1 cellular context compared by ENCODE assay signal in genomic region chr19:1907563-1908363, GRCh38.
A peak's percentile ranks its signal among the peaks of the same experiment; 100 is the strongest.
TF ChIP-seq lines count a peak whose summit lies in the region.

No MANE protein-coding gene starts in this region.

TF ChIP-seq in K562, 482 proteins besides CTCF, POLR2A, EP300 and RAD21:
- TF ChIP-seq NFYB (IDR thresholded peaks at IDR 0.05; ENCODE audit: extremely low read depth, insufficient read length) = no peak
- no peak for TF ChIP-seq CBX3 (IDR thresholded peaks at IDR 0.05; ENCODE audit: borderline replicate concordance in 1 of 2, low read length in 2 of 2)
- TF ChIP-seq, protein P1, sequence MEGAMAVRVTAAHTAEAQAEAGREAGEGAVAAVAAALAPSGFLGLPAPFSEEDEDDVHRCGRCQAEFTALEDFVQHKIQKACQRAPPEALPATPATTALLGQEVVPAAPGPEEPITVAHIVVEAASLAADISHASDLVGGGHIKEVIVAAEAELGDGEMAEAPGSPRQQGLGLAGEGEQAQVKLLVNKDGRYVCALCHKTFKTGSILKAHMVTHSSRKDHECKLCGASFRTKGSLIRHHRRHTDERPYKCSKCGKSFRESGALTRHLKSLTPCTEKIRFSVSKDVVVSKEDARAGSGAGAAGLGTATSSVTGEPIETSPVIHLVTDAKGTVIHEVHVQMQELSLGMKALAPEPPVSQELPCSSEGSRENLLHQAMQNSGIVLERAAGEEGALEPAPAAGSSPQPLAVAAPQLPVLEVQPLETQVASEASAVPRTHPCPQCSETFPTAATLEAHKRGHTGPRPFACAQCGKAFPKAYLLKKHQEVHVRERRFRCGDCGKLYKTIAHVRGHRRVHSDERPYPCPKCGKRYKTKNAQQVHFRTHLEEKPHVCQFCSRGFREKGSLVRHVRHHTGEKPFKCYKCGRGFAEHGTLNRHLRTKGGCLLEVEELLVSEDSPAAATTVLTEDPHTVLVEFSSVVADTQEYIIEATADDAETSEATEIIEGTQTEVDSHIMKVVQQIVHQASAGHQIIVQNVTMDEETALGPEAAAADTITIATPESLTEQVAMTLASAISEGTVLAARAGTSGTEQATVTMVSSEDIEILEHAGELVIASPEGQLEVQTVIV (CRISPR knock-in tag; IDR thresholded peaks at IDR 0.05; ENCODE audit: borderline replicate concordance) = no peak
- peak; percentile 41; the same call in 1 of the 2 replicates for TF ChIP-seq TCF3 (CRISPR knock-in tag; IDR thresholded peaks at IDR 0.05)
- TF ChIP-seq MAFG (tag; conservative IDR thresholded peaks at IDR 0.05) = no peak
- no peak for TF ChIP-seq ZNF263 (CRISPR knock-in tag; IDR thresholded peaks at IDR 0.05; ENCODE audit: borderline replicate concordance)
- TF ChIP-seq FOSL1 (tag; conservative IDR thresholded peaks at IDR 0.05) = peak; percentile 48
- TF ChIP-seq ZNF766 (CRISPR knock-in tag; conservative IDR thresholded peaks at IDR 0.05) = no peak
- no peak for TF ChIP-seq U2AF1 (optimal IDR thresholded peaks at IDR 0.05; ENCODE audit: low read depth, low read length)
- no peak for TF ChIP-seq CREB3 (tag; conservative IDR thresholded peaks at IDR 0.05; ENCODE audit: low read depth)
- peak; percentile 23; the same call in 1 of the 2 replicates for TF ChIP-seq DPF2 (IDR thresholded peaks at IDR 0.05)
- no peak for TF ChIP-seq ARID3A (IDR thresholded peaks at IDR 0.05; ENCODE audit: borderline replicate concordance, low read depth, low read length)
- no peak for TF ChIP-seq DMBX1 (CRISPR knock-in tag; IDR thresholded peaks at IDR 0.05; ENCODE audit: borderline replicate concordance)
- TF ChIP-seq POLR2G (IDR thresholded peaks at IDR 0.05; ENCODE audit: low read depth, low read length) = peak; percentile 50
- TF ChIP-seq MAFK (IDR thresholded peaks at IDR 0.05; ENCODE audit: low read length) = no peak
- TF ChIP-seq, protein P2, sequence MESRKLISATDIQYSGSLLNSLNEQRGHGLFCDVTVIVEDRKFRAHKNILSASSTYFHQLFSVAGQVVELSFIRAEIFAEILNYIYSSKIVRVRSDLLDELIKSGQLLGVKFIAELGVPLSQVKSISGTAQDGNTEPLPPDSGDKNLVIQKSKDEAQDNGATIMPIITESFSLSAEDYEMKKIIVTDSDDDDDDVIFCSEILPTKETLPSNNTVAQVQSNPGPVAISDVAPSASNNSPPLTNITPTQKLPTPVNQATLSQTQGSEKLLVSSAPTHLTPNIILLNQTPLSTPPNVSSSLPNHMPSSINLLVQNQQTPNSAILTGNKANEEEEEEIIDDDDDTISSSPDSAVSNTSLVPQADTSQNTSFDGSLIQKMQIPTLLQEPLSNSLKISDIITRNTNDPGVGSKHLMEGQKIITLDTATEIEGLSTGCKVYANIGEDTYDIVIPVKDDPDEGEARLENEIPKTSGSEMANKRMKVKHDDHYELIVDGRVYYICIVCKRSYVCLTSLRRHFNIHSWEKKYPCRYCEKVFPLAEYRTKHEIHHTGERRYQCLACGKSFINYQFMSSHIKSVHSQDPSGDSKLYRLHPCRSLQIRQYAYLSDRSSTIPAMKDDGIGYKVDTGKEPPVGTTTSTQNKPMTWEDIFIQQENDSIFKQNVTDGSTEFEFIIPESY (CRISPR knock-in tag; IDR thresholded peaks at IDR 0.05) = peak; percentile 74
- TF ChIP-seq MCM2 (IDR thresholded peaks at IDR 0.05; ENCODE audit: low read depth) = no peak
- no peak for TF ChIP-seq ETV6 (IDR thresholded peaks at IDR 0.05; ENCODE audit: borderline replicate concordance in 1 of 2, low read depth in 2 of 2, low read length in 1 of 2)
- TF ChIP-seq ETV6 (CRISPR knock-in tag; IDR thresholded peaks at IDR 0.05; ENCODE audit: borderline replicate concordance) = no peak
- no peak for TF ChIP-seq L3MBTL2 (IDR thresholded peaks at IDR 0.05)
- no peak for TF ChIP-seq NFXL1 (CRISPR knock-in tag; IDR thresholded peaks at IDR 0.05)
- TF ChIP-seq NCOA2 (IDR thresholded peaks at IDR 0.05; ENCODE audit: partially characterized antibody in 2 of 2) = no peak
- no peak for TF ChIP-seq TRIM24 (IDR thresholded peaks at IDR 0.05)
- no peak for TF ChIP-seq BRD9 (IDR thresholded peaks at IDR 0.05; ENCODE audit: low read depth, partially characterized antibody)
- TF ChIP-seq PTTG1 (tag; IDR thresholded peaks at IDR 0.05; ENCODE audit: low read depth) = no peak
- TF ChIP-seq CEBPZ (IDR thresholded peaks at IDR 0.05; ENCODE audit: borderline replicate concordance, low read depth, low read length) = no peak
- peak; percentile 52 for TF ChIP-seq RBFOX2 (IDR thresholded peaks at IDR 0.05; ENCODE audit: low read depth, low read length)
- TF ChIP-seq, protein P3, sequence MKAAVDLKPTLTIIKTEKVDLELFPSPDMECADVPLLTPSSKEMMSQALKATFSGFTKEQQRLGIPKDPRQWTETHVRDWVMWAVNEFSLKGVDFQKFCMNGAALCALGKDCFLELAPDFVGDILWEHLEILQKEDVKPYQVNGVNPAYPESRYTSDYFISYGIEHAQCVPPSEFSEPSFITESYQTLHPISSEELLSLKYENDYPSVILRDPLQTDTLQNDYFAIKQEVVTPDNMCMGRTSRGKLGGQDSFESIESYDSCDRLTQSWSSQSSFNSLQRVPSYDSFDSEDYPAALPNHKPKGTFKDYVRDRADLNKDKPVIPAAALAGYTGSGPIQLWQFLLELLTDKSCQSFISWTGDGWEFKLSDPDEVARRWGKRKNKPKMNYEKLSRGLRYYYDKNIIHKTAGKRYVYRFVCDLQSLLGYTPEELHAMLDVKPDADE (conservative IDR thresholded peaks at IDR 0.05; ENCODE audit: control insufficient read depth, low read depth, low read length) = no peak
- TF ChIP-seq, protein P4, sequence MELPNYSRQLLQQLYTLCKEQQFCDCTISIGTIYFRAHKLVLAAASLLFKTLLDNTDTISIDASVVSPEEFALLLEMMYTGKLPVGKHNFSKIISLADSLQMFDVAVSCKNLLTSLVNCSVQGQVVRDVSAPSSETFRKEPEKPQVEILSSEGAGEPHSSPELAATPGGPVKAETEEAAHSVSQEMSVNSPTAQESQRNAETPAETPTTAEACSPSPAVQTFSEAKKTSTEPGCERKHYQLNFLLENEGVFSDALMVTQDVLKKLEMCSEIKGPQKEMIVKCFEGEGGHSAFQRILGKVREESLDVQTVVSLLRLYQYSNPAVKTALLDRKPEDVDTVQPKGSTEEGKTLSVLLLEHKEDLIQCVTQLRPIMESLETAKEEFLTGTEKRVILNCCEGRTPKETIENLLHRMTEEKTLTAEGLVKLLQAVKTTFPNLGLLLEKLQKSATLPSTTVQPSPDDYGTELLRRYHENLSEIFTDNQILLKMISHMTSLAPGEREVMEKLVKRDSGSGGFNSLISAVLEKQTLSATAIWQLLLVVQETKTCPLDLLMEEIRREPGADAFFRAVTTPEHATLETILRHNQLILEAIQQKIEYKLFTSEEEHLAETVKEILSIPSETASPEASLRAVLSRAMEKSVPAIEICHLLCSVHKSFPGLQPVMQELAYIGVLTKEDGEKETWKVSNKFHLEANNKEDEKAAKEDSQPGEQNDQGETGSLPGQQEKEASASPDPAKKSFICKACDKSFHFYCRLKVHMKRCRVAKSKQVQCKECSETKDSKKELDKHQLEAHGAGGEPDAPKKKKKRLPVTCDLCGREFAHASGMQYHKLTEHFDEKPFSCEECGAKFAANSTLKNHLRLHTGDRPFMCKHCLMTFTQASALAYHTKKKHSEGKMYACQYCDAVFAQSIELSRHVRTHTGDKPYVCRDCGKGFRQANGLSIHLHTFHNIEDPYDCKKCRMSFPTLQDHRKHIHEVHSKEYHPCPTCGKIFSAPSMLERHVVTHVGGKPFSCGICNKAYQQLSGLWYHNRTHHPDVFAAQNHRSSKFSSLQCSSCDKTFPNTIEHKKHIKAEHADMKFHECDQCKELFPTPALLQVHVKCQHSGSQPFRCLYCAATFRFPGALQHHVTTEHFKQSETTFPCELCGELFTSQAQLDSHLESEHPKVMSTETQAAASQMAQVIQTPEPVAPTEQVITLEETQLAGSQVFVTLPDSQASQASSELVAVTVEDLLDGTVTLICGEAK (IDR thresholded peaks at IDR 0.05) = no peak
- TF ChIP-seq, protein P4 (CRISPR knock-in tag; IDR thresholded peaks at IDR 0.05) = no peak
- peak; percentile 40; the same call in 1 of the 2 replicates for TF ChIP-seq CBFA2T3 (IDR thresholded peaks at IDR 0.05)
